8 cellular contexts compared by ENCODE assay signal in the genomic region with DNA sequence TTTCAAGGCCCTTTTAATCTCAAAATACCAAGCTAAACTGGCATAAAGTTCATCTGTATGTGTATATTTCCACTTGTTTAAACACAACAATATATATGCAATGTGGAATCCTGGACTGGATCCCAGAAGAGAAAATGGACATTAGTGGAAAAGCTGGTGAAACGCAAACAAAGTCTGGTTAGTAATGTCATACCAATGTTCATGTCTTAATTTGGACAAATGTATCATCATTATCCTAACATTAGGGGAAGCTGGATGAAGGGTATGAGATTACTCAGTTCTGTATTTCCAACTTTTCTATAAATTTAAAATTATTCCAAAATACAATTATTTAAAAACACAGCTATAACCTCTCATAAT. TPM values are rescaled to one million over a fixed set of nuclear protein-coding genes. Genes with fewer than 3 reads are reported as not detected.
A peak's percentile ranks its signal among the peaks of the same experiment; 100 is the strongest.
DNase-seq lines count a peak whose midpoint lies in the region; ATAC-seq and TF ChIP-seq lines count a peak whose summit lies in the region.
"Had no signal": no experiment of that assay in that cellular context is flagged by ENCODE, and none has a peak within 500 bp of the region (broad histone marks: within the 10 kb centered on the region; RNA-seq: fewer than 3 reads in every experiment).

No MANE protein-coding gene starts in this region.

- H3K36me3 ChIP-seq in DOHH2 (ENCODE audit: control insufficient read depth, low read length) (peaks cover 73% of the 10 kb centered on the region), HUES6 (ENCODE audit: control insufficient read depth, insufficient read depth, low read length) (peaks cover 22% of the 10 kb centered on the region), right atrium auricular region (no peaks in the 10 kb centered on the region)

- peaks cover 56% of the 10 kb centered on the region for H3K4me1 Mint-ChIP-seq in activated T-helper 2 cell treated with anti-CD3 and anti-CD28 coated beads, Interferon-gamma antibody, Interleukin-2, Interleukin-4, amounts not matched to agents 10 μg/mL and 5 μg/mL and 100 μg/mL, durations not matched to agents 14 hours and 24 hours and 36 hours (ENCODE audit: low read depth)
- peaks cover 55% of the 10 kb centered on the region for H3K4me1 Mint-ChIP-seq in nephron

- H3K9me3 Mint-ChIP-seq in activated T-helper 2 cell treated with anti-CD3 and anti-CD28 coated beads, Interferon-gamma antibody, Interleukin-2, Interleukin-4, amounts not matched to agents 10 μg/mL and 5 μg/mL and 100 μg/mL, durations not matched to agents 14 hours and 24 hours and 36 hours, result no peaks in the 10 kb centered on the region
- peaks cover 14% of the 10 kb centered on the region for H3K9me3 Mint-ChIP-seq in nephron

- no peaks in the 10 kb centered on the region for H3K27me3 Mint-ChIP-seq in activated T-helper 2 cell treated with anti-CD3 and anti-CD28 coated beads, Interferon-gamma antibody, Interleukin-2, Interleukin-4, amounts not matched to agents 10 μg/mL and 5 μg/mL and 100 μg/mL, durations not matched to agents 14 hours and 24 hours and 36 hours (ENCODE audit: low read depth)
- no peaks in the 10 kb centered on the region for H3K27me3 Mint-ChIP-seq in nephron (ENCODE audit: low read depth)

- DNase-seq in activated T-helper 2 cell treated with anti-CD3 and anti-CD28 coated beads, Interferon-gamma antibody, Interleukin-2, Interleukin-4, amounts not matched to agents 10 μg/mL and 5 μg/mL and 100 μg/mL, durations not matched to agents 14 hours and 24 hours and 36 hours (ENCODE audit: low spot score), result no peak
- DNase-seq in right atrium auricular region (ENCODE audit: low spot score), result no peak
- DNase-seq in activated CD8-positive, alpha-beta memory T cell treated with anti-CD3 and anti-CD28 coated beads for 24 hours, result no peak
- DNase-seq: foreskin melanocyte had no signal

- peaks cover 57% of the 10 kb centered on the region for H3K36me3 Mint-ChIP-seq in activated T-helper 2 cell treated with anti-CD3 and anti-CD28 coated beads, Interferon-gamma antibody, Interleukin-2, Interleukin-4, amounts not matched to agents 10 μg/mL and 5 μg/mL and 100 μg/mL, durations not matched to agents 14 hours and 24 hours and 36 hours (ENCODE audit: low read depth)
- peaks cover 61% of the 10 kb centered on the region for H3K36me3 Mint-ChIP-seq in nephron (ENCODE audit: low read depth)

- no peak overlapping the region for H3K27ac ChIP-seq in DOHH2 (ENCODE audit: low read depth, low read length)
- no peak overlapping the region for H3K27ac ChIP-seq in HUES6 (ENCODE audit: low read depth, low read length)
- H3K27ac ChIP-seq in right atrium auricular region, result no peak overlapping the region

- H3K4me3 ChIP-seq in DOHH2 (ENCODE audit: low read length) (peak overlapping the region; percentile 91), HUES6 (ENCODE audit: low read depth, low read length) (peak overlapping the region; percentile 96; the same call in 1 of the 2 replicates), right atrium auricular region (no peak overlapping the region)

- peaks cover 18% of the 10 kb centered on the region for H3F3A ChIP-seq in DOHH2 (ENCODE audit: control insufficient read depth, insufficient read depth)

- peak overlapping the region; percentile 67 for H3K4me2 ChIP-seq in DOHH2 (ENCODE audit: low read length)

- peak overlapping the region; percentile 17 for H3K27ac Mint-ChIP-seq in activated T-helper 2 cell treated with anti-CD3 and anti-CD28 coated beads, Interferon-gamma antibody, Interleukin-2, Interleukin-4, amounts not matched to agents 10 μg/mL and 5 μg/mL and 100 μg/mL, durations not matched to agents 14 hours and 24 hours and 36 hours
- no peak overlapping the region for H3K27ac Mint-ChIP-seq in nephron

- intact Hi-C loops in activated T-helper 2 cell treated with anti-CD3 and anti-CD28 coated beads, Interferon-gamma antibody, Interleukin-2, Interleukin-4, amounts not matched to agents 10 μg/mL and 5 μg/mL and 100 μg/mL, durations not matched to agents 14 hours and 24 hours and 36 hours (cut with micrococcal nuclease), result loop anchor here (5.0 to 10.0 kb wide), 7 partner anchors 34 to 827 kb away; a partner anchor contains a TSS

- H3K9ac ChIP-seq in HUES6 (ENCODE audit: low read length), result no peak overlapping the region

- peaks cover 31% of the 10 kb centered on the region for H4K20me1 ChIP-seq in DOHH2 (ENCODE audit: control insufficient read depth, insufficient read depth, low read depth, low read length)

- H3K4me3 Mint-ChIP-seq in activated T-helper 2 cell treated with anti-CD3 and anti-CD28 coated beads, Interferon-gamma antibody, Interleukin-2, Interleukin-4, amounts not matched to agents 10 μg/mL and 5 μg/mL and 100 μg/mL, durations not matched to agents 14 hours and 24 hours and 36 hours (ENCODE audit: low read depth), result peak overlapping the region; percentile 99
- peak overlapping the region; percentile 13 to 57 (median 46) for H3K4me3 Mint-ChIP-seq in nephron

- H3K79me2 ChIP-seq in DOHH2 (ENCODE audit: control insufficient read depth, low read length), result peaks cover 78% of the 10 kb centered on the region

- no peaks in the 10 kb centered on the region for H3K9me3 ChIP-seq in DOHH2 (ENCODE audit: control insufficient read depth, insufficient read depth, low read length)
- 0 out of 2 replicates have a peak, but pooled peaks cover 2% of the 10 kb centered on the region for H3K9me3 ChIP-seq in HUES6 (ENCODE audit: control insufficient read depth, insufficient read depth, low read depth, low read length)
- no peaks in the 10 kb centered on the region for H3K9me3 ChIP-seq in right atrium auricular region

- TF ChIP-seq CTCF in DOHH2 (IDR thresholded peaks at IDR 0.05; ENCODE audit: low read depth, low read length, poor library complexity, severe bottlenecking), result no peak
- TF ChIP-seq CTCF in nephron (IDR thresholded peaks at IDR 0.05; ENCODE audit: unreplicated experiment in 3 of 3), result no peak
- TF ChIP-seq CTCF in right atrium auricular region (IDR thresholded peaks at IDR 0.05), result no peak

- H3K9me2 ChIP-seq in DOHH2 (replicated peaks; ENCODE audit: control insufficient read depth, low read length), result no peaks in the 10 kb centered on the region

- ATAC-seq in HG03571 (IDR thresholded peaks at IDR 0.05; ENCODE audit: unreplicated experiment), result no peak

- peaks cover 41% of the 10 kb centered on the region for H3K4me1 ChIP-seq in DOHH2 (ENCODE audit: control insufficient read depth, low read length)
- H3K4me1 ChIP-seq in HUES6 (ENCODE audit: control insufficient read depth, insufficient read depth, low read length), result peaks cover 11% of the 10 kb centered on the region
- peaks cover 0 to 54% of the 10 kb centered on the region in 2 donors for H3K4me1 ChIP-seq in right atrium auricular region

- H3K27me3 ChIP-seq in DOHH2 (ENCODE audit: control insufficient read depth, low read length), result no peaks in the 10 kb centered on the region
- no peaks in the 10 kb centered on the region for H3K27me3 ChIP-seq in HUES6 (ENCODE audit: control insufficient read depth, insufficient read depth, low read length)
- no peaks in the 10 kb centered on the region for H3K27me3 ChIP-seq in right atrium auricular region

RNA-seq across cellular contexts. Expression of a gene that starts 3.8 kb away (rescaled TPM):
- total RNA-seq in activated T-helper 2 cell treated with anti-CD3 and anti-CD28 coated beads, Interferon-gamma antibody, Interleukin-2, Interleukin-4, amounts not matched to agents 10 μg/mL and 5 μg/mL and 100 μg/mL, durations not matched to agents 14 hours and 24 hours and 36 hours, result 104 and 105 TPM in 2 replicates
- 10 to 100 TPM; 33.2 to 45.0 TPM for total RNA-seq in right atrium auricular region

Comparison
In these comparisons a context has a peak if more than half of its experiments do, and no peak if none do; other contexts are left out.
1. H3K4me3 ChIP-seq: peak in DOHH2 (single experiment) and HUES6 (single experiment); none in right atrium auricular region (0 of 2).